ENCODE assay signal across 18 cellular contexts in genomic region chr3:114697441-114697840, GRCh38.
A peak's percentile ranks its signal among the peaks of the same experiment; 100 is the strongest.
DNase-seq lines count a peak whose midpoint lies in the region; ATAC-seq, FAIRE-seq and TF ChIP-seq lines count a peak whose summit lies in the region.
"Had no signal": no experiment of that assay in that cellular context is flagged by ENCODE, and none has a peak within 500 bp of the region (broad histone marks: within the 10 kb centered on the region; RNA-seq: fewer than 3 reads in every experiment).

No MANE protein-coding gene starts in this region.

- TF ChIP-seq POLR2A in HCT116 (IDR thresholded peaks at IDR 0.05; ENCODE audit: borderline replicate concordance, extremely low read depth, insufficient read depth, insufficient read length) (no peak), NB4 (IDR thresholded peaks at IDR 0.05; ENCODE audit: extremely low read depth, insufficient read length) (no peak), K562 (conservative IDR thresholded peaks at IDR 0.05) (no peak)

- H3K9ac ChIP-seq in HCT116 (ENCODE audit: low read length) = no peak overlapping the region
- H3K9ac ChIP-seq in K562 (ENCODE audit: insufficient read depth in 1 of 2, low read depth in 2 of 2, low read length in 2 of 2) = no peak overlapping the region
- H3K9ac ChIP-seq in mesenchymal stem cell (ENCODE audit: low read length) = no peak overlapping the region

- peaks cover 20 to 41% of the 10 kb centered on the region in 2 experiments; a peak in 3 of 4 replicates for H3K4me1 ChIP-seq in HCT116 (ENCODE audit: control insufficient read depth in 1 of 2, insufficient read depth in 2 of 2, low read length in 2 of 2)
- no peaks in the 10 kb centered on the region for H3K4me1 ChIP-seq in K562 (replicated peaks in 1 of 2; ENCODE audit: control insufficient read depth in 2 of 2, insufficient read depth in 2 of 2, low read length in 2 of 2)
- no peaks in the 10 kb centered on the region for H3K4me1 ChIP-seq in mesenchymal stem cell (ENCODE audit: control insufficient read depth, insufficient read depth, low read depth, low read length)
- H3K4me1 ChIP-seq: SJSA1 had no signal

- H2AK5ac ChIP-seq in mesenchymal stem cell (ENCODE audit: low read length, severe bottlenecking) = no peak overlapping the region

- H3K4ac ChIP-seq in mesenchymal stem cell (ENCODE audit: low read depth in 1 of 2, low read length in 2 of 2) = no peak overlapping the region

- peaks cover 10% of the 10 kb centered on the region for H3K79me1 ChIP-seq in mesenchymal stem cell (replicated peaks; ENCODE audit: low read length, poor library complexity, severe bottlenecking)

- intact Hi-C loops in HCT116 (cut with micrococcal nuclease) (no loop called here), K562 (cut with micrococcal nuclease) (no loop called here)

- H3K9me1 ChIP-seq in K562 (ENCODE audit: control insufficient read depth, insufficient read depth, low read length) = no peaks in the 10 kb centered on the region

- no CpG with 5 or more reads among the region's 4 CpGs for WGBS in K562 (ENCODE audit: insufficient coverage, low coverage, missing lambda C conversion rate)
- WGBS in mesenchymal stem cell = no CpG with 5 or more reads among the region's 4 CpGs

- H3K27me3 ChIP-seq in HCT116 (ENCODE audit: insufficient read depth, low read length) = no peaks in the 10 kb centered on the region
- no peaks in the 10 kb centered on the region for H3K27me3 ChIP-seq in K562 (ENCODE audit: control insufficient read depth in 2 of 2, insufficient read depth in 2 of 2, low read length in 2 of 2)
- H3K27me3 ChIP-seq in mesenchymal stem cell (ENCODE audit: control insufficient read depth in 1 of 2, insufficient read depth in 1 of 2, low read length in 2 of 2) = no peaks in the 10 kb centered on the region
- H3K27me3 ChIP-seq: heart left ventricle, SJSA1 had no signal

- H3K27ac ChIP-seq in HCT116 (ENCODE audit: low read depth, low read length) (no peak overlapping the region), K562 (ENCODE audit: extremely low read depth, low read depth, low read length) (no peak overlapping the region), mesenchymal stem cell (ENCODE audit: low read length, poor library complexity, severe bottlenecking) (no peak overlapping the region)
- H3K27ac ChIP-seq: lower lobe of right lung, SJSA1 had no signal

- no peak overlapping the region for H3K18ac ChIP-seq in mesenchymal stem cell (ENCODE audit: low read depth in 1 of 2, low read length in 2 of 2)

- in situ Hi-C loops in K562 (cut with MboI) = no loop called here

- H3K9me3 ChIP-seq in HCT116 (ENCODE audit: control insufficient read depth in 1 of 2, insufficient read depth in 1 of 2, low read depth in 1 of 2, low read length in 2 of 2) (no peaks in the 10 kb centered on the region), K562 (replicated peaks; ENCODE audit: control insufficient read depth, insufficient read depth, low read depth, low read length) (no peaks in the 10 kb centered on the region), mesenchymal stem cell (ENCODE audit: control insufficient read depth, low read length) (no peaks in the 10 kb centered on the region)
- H3K9me3 ChIP-seq: heart left ventricle, lower lobe of right lung, SJSA1 had no signal

- BruUV-seq in HCT116 (replicated peaks; lab: Mats Ljungman, UMichigan) = no TSS peak
- no TSS peak for BruUV-seq in K562 (replicated peaks; lab: Mats Ljungman, UMichigan)

- RAD21 ChIA-PET in HCT116 (lab: Charles Lee; ENCODE audit: low non-redundant PET in 1 of 2, low total read pairs in 2 of 2, uncharacterized antibody in 2 of 2, unreplicated experiment in 2 of 2) = interaction anchor here in 1 of 2 experiments (0.7 kb wide), 1 partner anchor 297 kb away, joined by 4 read pairs; no protein-coding TSS in a partner anchor

- H3K9me2 ChIP-seq in HCT116 (ENCODE audit: insufficient read depth) = no peaks in the 10 kb centered on the region; the same call in 1 of the 2 replicates

- H3K4me2 ChIP-seq in HCT116 (ENCODE audit: low read length) = no peak overlapping the region
- no peak overlapping the region for H3K4me2 ChIP-seq in K562 (ENCODE audit: insufficient read depth, low read length)
- no peak overlapping the region for H3K4me2 ChIP-seq in mesenchymal stem cell (ENCODE audit: low read length, poor library complexity, severe bottlenecking)

- DNase-seq in HCT116 (ENCODE audit: low read depth, low spot score) (no peak), NB4 (ENCODE audit: low read depth) (peak; percentile 30), K562 (ENCODE audit: extremely low read depth in 1 of 4, low spot score in 3 of 4) (no peak), mesenchymal stem cell (peak; percentile 8), HCEC 1CT (no peak)
- DNase-seq in stimulated activated CD4-positive, alpha-beta T cell treated with anti-CD3 and anti-CD28 coated beads, Interleukin-12 subunit alpha, Interleukin-12 subunit beta, amount 100 ng/mL, for 4 hours = no peak
- DNase-seq in central memory CD4-positive, alpha-beta T cell = no peak
- DNase-seq: activated CD4-positive, CD25-positive, alpha-beta regulatory T cell; activated T-cell treated with anti-CD3 and anti-CD28 coated beads, Interleukin-2, amount 50 U/mL, for 72 hours; COR-L47; H9; heart left ventricle; lower lobe of right lung; NCI-H1694; NCI-H69; retina had no signal

- TF ChIP-seq CTCF in HCT116 (IDR thresholded peaks at IDR 0.05 in 2 of 3, conservative IDR thresholded peaks at IDR 0.05 in 1 of 3; ENCODE audit: borderline replicate concordance in 1 of 3, insufficient read depth in 1 of 3, low read depth in 2 of 3, low read length in 2 of 3) = no peak
- no peak for TF ChIP-seq CTCF in NB4 (IDR thresholded peaks at IDR 0.05; ENCODE audit: low read depth, low read length)
- no peak for TF ChIP-seq CTCF in K562 (IDR thresholded peaks at IDR 0.05 in 2 of 3, conservative IDR thresholded peaks at IDR 0.05 in 1 of 3; ENCODE audit: insufficient read depth in 2 of 3, low read depth in 1 of 3, low read length in 3 of 3)

- POLR2A ChIA-PET in HCT116 (lab: Charles Lee) = no interaction called here
- POLR2A ChIA-PET in K562 (lab: Yijun Ruan, JAX) = no interaction called here

- no peak overlapping the region for H3K23ac ChIP-seq in mesenchymal stem cell (ENCODE audit: low read length in 2 of 2)

- no peak overlapping the region for H2BK5ac ChIP-seq in mesenchymal stem cell (ENCODE audit: low read depth, low read length, poor library complexity, severe bottlenecking)

- no peak overlapping the region for H2BK15ac ChIP-seq in mesenchymal stem cell (ENCODE audit: low read depth, poor library complexity, severe bottlenecking)

- H4K8ac ChIP-seq in mesenchymal stem cell (ENCODE audit: low read length) = no peak overlapping the region

- ATAC-seq in HCT116 (no peak), K562 (no peak), HG02798 (IDR thresholded peaks at IDR 0.05; ENCODE audit: poor library complexity, unreplicated experiment) (no peak)
- ATAC-seq: activated T-cell treated with anti-CD3 and anti-CD28 coated beads, Interleukin-2, amount 50 U/mL, for 72 hours had no signal

- no peak overlapping the region for H3K14ac ChIP-seq in mesenchymal stem cell (ENCODE audit: low read length in 2 of 2)

- H3K79me2 ChIP-seq in HCT116 (ENCODE audit: insufficient read depth, low read length) (peaks cover 68% of the 10 kb centered on the region), K562 (ENCODE audit: control insufficient read depth, insufficient read depth, low read length) (no peaks in the 10 kb centered on the region)

- H3K4me3 ChIP-seq in HCT116 (replicated peaks in 1 of 2; ENCODE audit: low read depth in 1 of 2, low read length in 2 of 2) = no peak overlapping the region
- no peak overlapping the region for H3K4me3 ChIP-seq in NB4 (ENCODE audit: low read depth, low read length)
- no peak overlapping the region for H3K4me3 ChIP-seq in K562
- no peak overlapping the region for H3K4me3 ChIP-seq in mesenchymal stem cell (ENCODE audit: insufficient read depth in 1 of 2, low read depth in 1 of 2, low read length in 2 of 2)
- H3K4me3 ChIP-seq: lower lobe of right lung, SJSA1 had no signal

- peaks cover 0 to 9% of the 10 kb centered on the region in 2 experiments; a peak in 1 of 4 replicates for H3K36me3 ChIP-seq in HCT116 (ENCODE audit: control insufficient read depth in 1 of 2, insufficient read depth in 2 of 2, low read length in 2 of 2)
- no peaks in the 10 kb centered on the region for H3K36me3 ChIP-seq in K562 (ENCODE audit: control insufficient read depth, insufficient read depth, low read length)
- H3K36me3 ChIP-seq in mesenchymal stem cell (ENCODE audit: control insufficient read depth in 1 of 2, insufficient read depth in 2 of 2, low read depth in 1 of 2, low read length in 2 of 2) = no peaks in the 10 kb centered on the region
- H3K36me3 ChIP-seq: SJSA1 had no signal

- CTCF ChIA-PET in HCT116 (lab: Charles Lee) (no interaction called here), K562 (lab: Yijun Ruan, JAX; ENCODE audit: low intra/inter-chr PET ratio) (no interaction called here)

- no peak overlapping the region for H2BK120ac ChIP-seq in mesenchymal stem cell (ENCODE audit: low read depth, low read length)

- no peak for TF ChIP-seq RAD21 in HCT116 (IDR thresholded peaks at IDR 0.05; ENCODE audit: low read depth)
- no peak for TF ChIP-seq RAD21 in K562 (CRISPR knock-in tag; conservative IDR thresholded peaks at IDR 0.05 in 1 of 2, IDR thresholded peaks at IDR 0.05 in 1 of 2)

- no peak overlapping the region for H2AFZ ChIP-seq in HCT116 (ENCODE audit: low read depth, low read length, poor library complexity, severe bottlenecking)
- no peak overlapping the region for H2AFZ ChIP-seq in K562 (ENCODE audit: low read depth, low read length)
- no peak overlapping the region for H2AFZ ChIP-seq in mesenchymal stem cell (ENCODE audit: low read depth, low read length)

- FAIRE-seq in K562 (lab: Jason Lieb, UNC) = no peak

- H2BK12ac ChIP-seq in mesenchymal stem cell (ENCODE audit: low read length in 2 of 2) = no peak overlapping the region

- H4K20me1 ChIP-seq in HCT116 (ENCODE audit: insufficient read depth) = no peaks in the 10 kb centered on the region
- H4K20me1 ChIP-seq in K562 (replicated peaks; ENCODE audit: control insufficient read depth, insufficient read depth, low read length) = no peaks in the 10 kb centered on the region

- no peak overlapping the region for H4K91ac ChIP-seq in mesenchymal stem cell (ENCODE audit: low read length)

- TF ChIP-seq EP300 in K562 (IDR thresholded peaks at IDR 0.05; ENCODE audit: low read length) = no peak

TF ChIP-seq in HCT116, 20 proteins besides CTCF, POLR2A, EP300 and RAD21:
- TF ChIP-seq CEBPB (IDR thresholded peaks at IDR 0.05; ENCODE audit: low read depth) (peak; percentile 89), CBX3 (IDR thresholded peaks at IDR 0.05; ENCODE audit: low read depth) (no peak), EGR1 (IDR thresholded peaks at IDR 0.05; ENCODE audit: low read depth) (0 out of 2 replicates have a peak, but pooled peaks have one; percentile 25)

TF ChIP-seq in K562, 482 proteins besides CTCF, POLR2A, EP300 and RAD21 (continues in another document):
- TF ChIP-seq PCBP1 (IDR thresholded peaks at IDR 0.05; ENCODE audit: low read depth, low read length, poor library complexity, severe bottlenecking) = no peak
- no peak for TF ChIP-seq SMARCA5 (IDR thresholded peaks at IDR 0.05)

Comparison
In these comparisons a context has a peak if more than half of its experiments do, and no peak if none do; other contexts are left out.
1. DNase-seq: peak in NB4 (single experiment) and mesenchymal stem cell (single experiment); none in HCT116 (single experiment), K562 (0 of 4), HCEC 1CT (single experiment), stimulated activated CD4-positive, alpha-beta T cell treated with anti-CD3 and anti-CD28 coated beads, Interleukin-12 subunit alpha, Interleukin-12 subunit beta, amount 100 ng/mL, for 4 hours (single experiment) and central memory CD4-positive, alpha-beta T cell (single experiment).
2. Of the 22 proteins assayed by ChIP-seq in both K562 and HCT116: peak only in K562: none; only in HCT116: EGR1; in both: CEBPB; in neither: 20.